Comparison of ENCODE assay signal across 1 cellular context in genomic region chr12:117190210-117190781, GRCh38.
TF ChIP-seq lines count a peak whose summit lies in the region.

TSS of gene FBXO21 (minus strand) at chr12:117190470. CDS start at chr12:117190456, 14 bp downstream.

TF ChIP-seq in K562, 482 proteins besides CTCF, POLR2A, EP300 and RAD21 (continued from another document and continues in another):
- TF ChIP-seq U2AF1 (optimal IDR thresholded peaks at IDR 0.05; ENCODE audit: low read depth, low read length) (peak; percentile 57), ZNF165 (CRISPR knock-in tag; IDR thresholded peaks at IDR 0.05; ENCODE audit: borderline replicate concordance) (peak; percentile 82; the same call in 1 of the 2 replicates), EGR1 (conservative IDR thresholded peaks at IDR 0.05) (peak; percentile 20; the same call in 1 of the 2 replicates), CTCFL (IDR thresholded peaks at IDR 0.05; ENCODE audit: borderline replicate concordance, insufficient read depth, low read depth, low read length, poor library complexity, severe bottlenecking) (peak; percentile 1), POLR2G (IDR thresholded peaks at IDR 0.05; ENCODE audit: low read depth, low read length) (peak; percentile 99), ATF7 (IDR thresholded peaks at IDR 0.05) (peak; percentile 54; the same call in 1 of the 2 replicates), ATF4 (CRISPR knock-in tag; IDR thresholded peaks at IDR 0.05) (no peak), RCOR1 (IDR thresholded peaks at IDR 0.05; ENCODE audit: borderline replicate concordance in 1 of 2, low read depth in 2 of 2, low read length in 2 of 2) (0 out of 4 replicates have a peak, but pooled peaks of 1 of the 2 experiments have one; percentile 4), YY1 (IDR thresholded peaks at IDR 0.05; ENCODE audit: borderline replicate concordance in 1 of 3, control insufficient read depth in 1 of 3, extremely low read depth in 1 of 3, insufficient read depth in 3 of 3, insufficient read length in 1 of 3, insufficient replicate concordance in 2 of 3, low read depth in 1 of 3, low read length in 2 of 3) (peak; percentile 90 to 98 (median 96)), TAF9B (IDR thresholded peaks at IDR 0.05; ENCODE audit: partially characterized antibody) (peak; percentile 61), SAP30 (IDR thresholded peaks at IDR 0.05; ENCODE audit: borderline replicate concordance, insufficient read depth, low read depth, low read length, poor library complexity, severe bottlenecking) (no peak), FIP1L1 (IDR thresholded peaks at IDR 0.05; ENCODE audit: low read depth, low read length, poor library complexity, severe bottlenecking) (peak; percentile 42), CBX1 (IDR thresholded peaks at IDR 0.05; ENCODE audit: low read depth) (0 out of 2 replicates have a peak, but pooled peaks have one; percentile 29), GABPA (tag; conservative IDR thresholded peaks at IDR 0.05; ENCODE audit: low read depth) (no peak), PHF8 (IDR thresholded peaks at IDR 0.05; ENCODE audit: borderline replicate concordance, low read length) (peak; percentile 93; the same call in 1 of the 2 replicates), JUN (IDR thresholded peaks at IDR 0.05; ENCODE audit: borderline replicate concordance, low read depth, low read length) (no peak), JUN (CRISPR knock-in tag; IDR thresholded peaks at IDR 0.05; ENCODE audit: borderline replicate concordance) (no peak), HMGN3 (IDR thresholded peaks at IDR 0.05; ENCODE audit: borderline replicate concordance, extremely low read depth, insufficient read length, low read depth, low read length) (peak; percentile 69), THAP12 (CRISPR knock-in tag; IDR thresholded peaks at IDR 0.05) (0 out of 2 replicates have a peak, but pooled peaks have one; percentile 38), CCAR2 (IDR thresholded peaks at IDR 0.05; ENCODE audit: low read depth, low read length) (no peak), ZNF282 (CRISPR knock-in tag; IDR thresholded peaks at IDR 0.05) (no peak), CREB3L1 (IDR thresholded peaks at IDR 0.05; ENCODE audit: borderline replicate concordance, low read depth) (0 out of 2 replicates have a peak, but pooled peaks have one; percentile 19), TAF1 (IDR thresholded peaks at IDR 0.05; ENCODE audit: control insufficient read depth, extremely low read depth, insufficient read depth, low read length, severe bottlenecking) (peak; percentile 97), CREB1 (IDR thresholded peaks at IDR 0.05) (peak; percentile 22; the same call in 1 of the 2 replicates), CREB1 (CRISPR knock-in tag; IDR thresholded peaks at IDR 0.05) (0 out of 2 replicates have a peak, but pooled peaks have one; percentile 14), CEBPB (tag; IDR thresholded peaks at IDR 0.05) (no peak), RBBP5 (IDR thresholded peaks at IDR 0.05; ENCODE audit: borderline replicate concordance, insufficient read depth, low read length, poor library complexity, severe bottlenecking) (peak; percentile 98), BHLHE40 (IDR thresholded peaks at IDR 0.05; ENCODE audit: low read length) (peak; percentile 69), MAZ (CRISPR knock-in tag; conservative IDR thresholded peaks at IDR 0.05 in 1 of 2, IDR thresholded peaks at IDR 0.05 in 1 of 2) (peak; percentile 24 to 39; a peak in 2 of 4 replicates), CREM (IDR thresholded peaks at IDR 0.05; ENCODE audit: low read depth) (peak; percentile 62), SAFB (IDR thresholded peaks at IDR 0.05; ENCODE audit: borderline replicate concordance, low read depth, low read length) (no peak), PML (IDR thresholded peaks at IDR 0.05; ENCODE audit: low read length) (peak; percentile 28; the same call in 1 of the 2 replicates), PRMT5 (CRISPR knock-in tag; IDR thresholded peaks at IDR 0.05) (no peak), TAF7 (tag; IDR thresholded peaks at IDR 0.05) (peak; percentile 78), HEY1 (CRISPR knock-in tag; IDR thresholded peaks at IDR 0.05; ENCODE audit: borderline replicate concordance) (no peak), KDM5B (IDR thresholded peaks at IDR 0.05; ENCODE audit: insufficient replicate concordance, low read depth, low read length) (peak; percentile 87), POLR2B (IDR thresholded peaks at IDR 0.05; ENCODE audit: low read depth, partially characterized antibody) (peak; percentile 73), ZNF212 (CRISPR knock-in tag; IDR thresholded peaks at IDR 0.05) (no peak), VEZF1 (CRISPR knock-in tag; IDR thresholded peaks at IDR 0.05) (peak; percentile 53; the same call in 1 of the 2 replicates), CCNT2 (IDR thresholded peaks at IDR 0.05; ENCODE audit: borderline replicate concordance, extremely low read depth, insufficient read length, low read depth, low read length) (peak; percentile 58), THRAP3 (IDR thresholded peaks at IDR 0.05; ENCODE audit: borderline replicate concordance) (no peak), ZFX (CRISPR knock-in tag; IDR thresholded peaks at IDR 0.05) (peak; percentile 91), NRF1 (conservative IDR thresholded peaks at IDR 0.05 in 1 of 2, IDR thresholded peaks at IDR 0.05 in 1 of 2) (peak; percentile 92 to 93), MEIS2 (IDR thresholded peaks at IDR 0.05; ENCODE audit: partially characterized antibody) (peak; percentile 25), MTA3 (IDR thresholded peaks at IDR 0.05; ENCODE audit: borderline replicate concordance) (peak; percentile 54; the same call in 1 of the 2 replicates), HCFC1 (IDR thresholded peaks at IDR 0.05; ENCODE audit: low read depth, low read length) (peak; percentile 42; the same call in 1 of the 2 replicates), CXXC5 (CRISPR knock-in tag; IDR thresholded peaks at IDR 0.05) (peak; percentile 71), GATAD2A (IDR thresholded peaks at IDR 0.05) (0 out of 2 replicates have a peak, but pooled peaks have one; percentile 18), SIN3B (IDR thresholded peaks at IDR 0.05; ENCODE audit: low read depth) (peak; percentile 74; the same call in 1 of the 2 replicates), L3MBTL2 (IDR thresholded peaks at IDR 0.05) (peak; percentile 82), POLR3A (IDR thresholded peaks at IDR 0.05; ENCODE audit: borderline replicate concordance, extremely low read depth, insufficient read depth, insufficient read length) (no peak), E2F6 (IDR thresholded peaks at IDR 0.05; ENCODE audit: borderline replicate concordance in 1 of 2, extremely low read depth in 1 of 2, insufficient read depth in 1 of 2, insufficient read length in 1 of 2, low read depth in 1 of 2, low read length in 1 of 2, poor library complexity in 1 of 2, severe bottlenecking in 1 of 2) (peak; percentile 45 to 66)
- TF ChIP-seq, protein P1, sequence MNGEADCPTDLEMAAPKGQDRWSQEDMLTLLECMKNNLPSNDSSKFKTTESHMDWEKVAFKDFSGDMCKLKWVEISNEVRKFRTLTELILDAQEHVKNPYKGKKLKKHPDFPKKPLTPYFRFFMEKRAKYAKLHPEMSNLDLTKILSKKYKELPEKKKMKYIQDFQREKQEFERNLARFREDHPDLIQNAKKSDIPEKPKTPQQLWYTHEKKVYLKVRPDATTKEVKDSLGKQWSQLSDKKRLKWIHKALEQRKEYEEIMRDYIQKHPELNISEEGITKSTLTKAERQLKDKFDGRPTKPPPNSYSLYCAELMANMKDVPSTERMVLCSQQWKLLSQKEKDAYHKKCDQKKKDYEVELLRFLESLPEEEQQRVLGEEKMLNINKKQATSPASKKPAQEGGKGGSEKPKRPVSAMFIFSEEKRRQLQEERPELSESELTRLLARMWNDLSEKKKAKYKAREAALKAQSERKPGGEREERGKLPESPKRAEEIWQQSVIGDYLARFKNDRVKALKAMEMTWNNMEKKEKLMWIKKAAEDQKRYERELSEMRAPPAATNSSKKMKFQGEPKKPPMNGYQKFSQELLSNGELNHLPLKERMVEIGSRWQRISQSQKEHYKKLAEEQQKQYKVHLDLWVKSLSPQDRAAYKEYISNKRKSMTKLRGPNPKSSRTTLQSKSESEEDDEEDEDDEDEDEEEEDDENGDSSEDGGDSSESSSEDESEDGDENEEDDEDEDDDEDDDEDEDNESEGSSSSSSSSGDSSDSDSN (IDR thresholded peaks at IDR 0.05; ENCODE audit: borderline replicate concordance in 1 of 2, low read depth in 2 of 2, low read length in 2 of 2), result peak in 1 of 2 experiments; percentile 37; a peak in 1 of 4 replicates
- TF ChIP-seq, protein P2, sequence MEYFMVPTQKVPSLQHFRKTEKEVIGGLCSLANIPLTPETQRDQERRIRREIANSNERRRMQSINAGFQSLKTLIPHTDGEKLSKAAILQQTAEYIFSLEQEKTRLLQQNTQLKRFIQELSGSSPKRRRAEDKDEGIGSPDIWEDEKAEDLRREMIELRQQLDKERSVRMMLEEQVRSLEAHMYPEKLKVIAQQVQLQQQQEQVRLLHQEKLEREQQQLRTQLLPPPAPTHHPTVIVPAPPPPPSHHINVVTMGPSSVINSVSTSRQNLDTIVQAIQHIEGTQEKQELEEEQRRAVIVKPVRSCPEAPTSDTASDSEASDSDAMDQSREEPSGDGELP (CRISPR knock-in tag; IDR thresholded peaks at IDR 0.05; ENCODE audit: borderline replicate concordance), result peak; percentile 41; the same call in 1 of the 2 replicates
- TF ChIP-seq, protein P3, sequence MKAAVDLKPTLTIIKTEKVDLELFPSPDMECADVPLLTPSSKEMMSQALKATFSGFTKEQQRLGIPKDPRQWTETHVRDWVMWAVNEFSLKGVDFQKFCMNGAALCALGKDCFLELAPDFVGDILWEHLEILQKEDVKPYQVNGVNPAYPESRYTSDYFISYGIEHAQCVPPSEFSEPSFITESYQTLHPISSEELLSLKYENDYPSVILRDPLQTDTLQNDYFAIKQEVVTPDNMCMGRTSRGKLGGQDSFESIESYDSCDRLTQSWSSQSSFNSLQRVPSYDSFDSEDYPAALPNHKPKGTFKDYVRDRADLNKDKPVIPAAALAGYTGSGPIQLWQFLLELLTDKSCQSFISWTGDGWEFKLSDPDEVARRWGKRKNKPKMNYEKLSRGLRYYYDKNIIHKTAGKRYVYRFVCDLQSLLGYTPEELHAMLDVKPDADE (conservative IDR thresholded peaks at IDR 0.05; ENCODE audit: control insufficient read depth, low read depth, low read length), result 0 out of 2 replicates have a peak, but pooled peaks have one; percentile 24
